ENCODE assay signal across 8 cellular contexts in the genomic region with DNA sequence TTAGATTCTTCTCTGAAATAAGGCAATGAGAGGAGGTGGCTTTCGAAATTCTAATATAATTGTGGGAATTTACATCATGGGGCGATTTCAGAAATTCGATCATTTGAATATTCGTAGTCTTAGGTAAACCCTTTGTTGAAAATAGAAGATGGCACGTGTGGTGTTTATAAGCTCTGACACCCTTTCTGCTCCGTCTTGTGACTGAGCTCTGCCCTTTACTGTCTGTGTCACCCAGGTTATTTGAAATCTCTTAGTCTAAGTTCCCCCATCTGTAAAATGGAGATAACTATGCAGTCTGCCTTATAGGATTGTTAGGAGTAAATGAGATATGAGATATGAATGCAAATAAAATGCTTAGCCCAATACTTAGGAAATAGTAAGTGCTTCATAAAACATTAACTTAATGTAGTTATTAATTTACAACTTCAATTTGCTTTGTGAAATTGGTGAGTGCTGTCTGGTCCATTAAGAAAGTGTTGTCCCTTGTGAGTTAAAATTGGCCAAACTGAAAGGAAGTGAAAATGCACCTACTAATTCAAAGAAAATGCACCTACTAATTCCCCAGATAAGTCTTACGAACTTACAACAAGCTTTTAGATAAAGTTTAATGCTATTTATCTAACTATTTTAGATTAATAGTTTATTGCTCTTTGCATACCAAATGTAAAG. TPM values are rescaled to one million over a fixed set of nuclear protein-coding genes. Genes with fewer than 3 reads are reported as not detected.
A peak's percentile ranks its signal among the peaks of the same experiment; 100 is the strongest.
DNase-seq lines count a peak whose midpoint lies in the region; ATAC-seq and TF ChIP-seq lines count a peak whose summit lies in the region.

No MANE protein-coding gene starts in this region.

- CTCF ChIA-PET in WTC11 (lab: Charles Lee), result interaction anchor here (0.8 kb wide), 1 partner anchor 301 kb away, joined by 3 read pairs; no protein-coding TSS in a partner anchor

- H3K27ac Mint-ChIP-seq in CD14-positive monocyte (peak overlapping the region in 1 of 7 donors; percentile 18), WTC11 (no peak overlapping the region)

- DNase-seq in CD14-positive monocyte (ENCODE audit: low spot score) (no peak), WTC11 (ENCODE audit: low spot score) (no peak), left kidney (ENCODE audit: low read depth, low spot score) (peak; percentile 7), NCI-H2029 treated with DMSO at 0.1 percent for 48 hours (lab: John Stamatoyannopoulos, UW) (no peak), foreskin melanocyte (no peak), T1000 (lab: John Stamatoyannopoulos, UW) (no peak)

- TF ChIP-seq CTCF in CD14-positive monocyte (IDR thresholded peaks at IDR 0.05) (no peak), WTC11 (IDR thresholded peaks at IDR 0.05) (no peak)

- peak; percentile 14 for ATAC-seq in GM21529 (IDR thresholded peaks at IDR 0.05; ENCODE audit: unreplicated experiment)
- no peak for ATAC-seq in WTC11
- no peak for ATAC-seq in GM21447 (IDR thresholded peaks at IDR 0.05; ENCODE audit: unreplicated experiment)

- peaks cover 0 to 2% (median 0%) of the 10 kb centered on the region in 7 donors for H3K9me3 Mint-ChIP-seq in CD14-positive monocyte
- H3K9me3 Mint-ChIP-seq in WTC11, result no peaks in the 10 kb centered on the region

- POLR2A ChIA-PET in WTC11 (lab: Charles Lee), result interaction anchor here (0.8 kb wide), 1 partner anchor 106 kb away, joined by 5 read pairs; no protein-coding TSS in a partner anchor

- intact Hi-C loops in CD14-positive monocyte (cut with micrococcal nuclease), result no loop called here

- H3K36me3 Mint-ChIP-seq in CD14-positive monocyte (peaks cover 0 to 5% of the 10 kb centered on the region in 2 donors), WTC11 (no peaks in the 10 kb centered on the region)

- peaks cover 26% of the 10 kb centered on the region for H3K4me1 Mint-ChIP-seq in CD14-positive monocyte
- H3K4me1 Mint-ChIP-seq in WTC11, result peaks cover 19% of the 10 kb centered on the region

- H3K27me3 Mint-ChIP-seq in CD14-positive monocyte (ENCODE audit: low read depth in 3 of 3) (peaks cover 11 to 31% (median 16%) of the 10 kb centered on the region in 3 donors), WTC11 (ENCODE audit: low read depth) (peaks cover 33% of the 10 kb centered on the region)

- H3K4me3 Mint-ChIP-seq in CD14-positive monocyte, result peak overlapping the region; percentile 89 to 93
- H3K4me3 Mint-ChIP-seq in WTC11, result peak overlapping the region; percentile 91

TF ChIP-seq in WTC11, 78 proteins besides CTCF, POLR2A, EP300 and RAD21:
- no peak for TF ChIP-seq ETV6 (CRISPR knock-in tag; IDR thresholded peaks at IDR 0.05)
- TF ChIP-seq, protein P1, sequence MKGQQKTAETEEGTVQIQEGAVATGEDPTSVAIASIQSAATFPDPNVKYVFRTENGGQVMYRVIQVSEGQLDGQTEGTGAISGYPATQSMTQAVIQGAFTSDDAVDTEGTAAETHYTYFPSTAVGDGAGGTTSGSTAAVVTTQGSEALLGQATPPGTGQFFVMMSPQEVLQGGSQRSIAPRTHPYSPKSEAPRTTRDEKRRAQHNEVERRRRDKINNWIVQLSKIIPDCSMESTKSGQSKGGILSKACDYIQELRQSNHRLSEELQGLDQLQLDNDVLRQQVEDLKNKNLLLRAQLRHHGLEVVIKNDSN (CRISPR knock-in tag; IDR thresholded peaks at IDR 0.05), result no peak
- TF ChIP-seq, protein P2, sequence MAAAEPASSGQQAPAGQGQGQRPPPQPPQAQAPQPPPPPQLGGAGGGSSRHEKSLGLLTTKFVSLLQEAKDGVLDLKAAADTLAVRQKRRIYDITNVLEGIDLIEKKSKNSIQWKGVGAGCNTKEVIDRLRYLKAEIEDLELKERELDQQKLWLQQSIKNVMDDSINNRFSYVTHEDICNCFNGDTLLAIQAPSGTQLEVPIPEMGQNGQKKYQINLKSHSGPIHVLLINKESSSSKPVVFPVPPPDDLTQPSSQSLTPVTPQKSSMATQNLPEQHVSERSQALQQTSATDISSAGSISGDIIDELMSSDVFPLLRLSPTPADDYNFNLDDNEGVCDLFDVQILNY (CRISPR knock-in tag; IDR thresholded peaks at IDR 0.05), result no peak

RNA-seq across cellular contexts. Expression of a gene that starts 1.6 kb away (rescaled TPM):
- 1 to 10 TPM; 1.8 to 2.1 TPM for polyA plus RNA-seq in CD14-positive monocyte
- 11.1 to 16.2 TPM (median 13.6 TPM) in 3 replicates for total RNA-seq in WTC11 (2021)
